1 cellular context compared by ENCODE assay signal in genomic region chr2:147862859-147863516, GRCh38.
A peak's percentile ranks its signal among the peaks of the same experiment; 100 is the strongest.
TF ChIP-seq lines count a peak whose summit lies in the region.

No MANE protein-coding gene starts in this region.

TF ChIP-seq in IMR-90, 13 proteins besides CTCF, POLR2A, EP300 and RAD21:
- TF ChIP-seq MAFK (IDR thresholded peaks at IDR 0.05; ENCODE audit: low read depth, low read length) (peak; percentile 34; the same call in 1 of the 2 replicates), RFX5 (IDR thresholded peaks at IDR 0.05; ENCODE audit: low read depth, low read length) (no peak)
